13 cellular contexts compared by ENCODE assay signal in genomic region chr9:71490810-71491209, GRCh38.
DNase-seq lines count a peak whose midpoint lies in the region; ATAC-seq and TF ChIP-seq lines count a peak whose summit lies in the region.
"Had no signal": no experiment of that assay in that cellular context is flagged by ENCODE, and none has a peak within 500 bp of the region (broad histone marks: within the 10 kb centered on the region; RNA-seq: fewer than 3 reads in every experiment).

No MANE protein-coding gene starts in this region.

- peak; percentile 23 for DNase-seq in MM.1S
- DNase-seq in endodermal cell: no peak
- DNase-seq in NCI-H226: no peak
- no peak for DNase-seq in ecto neural progenitor cell (ENCODE audit: low spot score)
- no peak for DNase-seq in activated CD4-positive, alpha-beta T cell treated with anti-CD3 and anti-CD28 coated beads, Interleukin-2, amount 50 U/mL, for 48 hours
- DNase-seq: activated CD4-positive, alpha-beta T cell treated with anti-CD3 and anti-CD28 coated beads for 1 hour; CD4-positive, alpha-beta memory T cell; NCI-H526 treated with DMSO at 0.1 percent for 48 hours; posterior cingulate gyrus had no signal

- H3K27ac Mint-ChIP-seq in endodermal cell: no peak overlapping the region
- H3K27ac Mint-ChIP-seq: CD4-positive, alpha-beta memory T cell had no signal

- TF ChIP-seq CTCF in 22Rv1 (IDR thresholded peaks at IDR 0.05) (peak; percentile 49), MM.1S (IDR thresholded peaks at IDR 0.05; ENCODE audit: low read length) (peak; percentile 35), endodermal cell (conservative IDR thresholded peaks at IDR 0.05) (peak; percentile 69)

- ATAC-seq in GM18861 (IDR thresholded peaks at IDR 0.05; ENCODE audit: unreplicated experiment) (peak; percentile 77), GM21515 (IDR thresholded peaks at IDR 0.05; ENCODE audit: unreplicated experiment) (no peak)

- no peaks in the 10 kb centered on the region for H3F3A ChIP-seq in MM.1S (ENCODE audit: insufficient read depth, low read length)

- no peak overlapping the region for H3K4me2 ChIP-seq in MM.1S (ENCODE audit: low read depth, low read length)

- no peaks in the 10 kb centered on the region for H3K79me2 ChIP-seq in MM.1S (ENCODE audit: low read length)

- no peaks in the 10 kb centered on the region for H3K9me2 ChIP-seq in MM.1S (replicated peaks; ENCODE audit: insufficient read depth, low read length)

- no peaks in the 10 kb centered on the region for H4K20me1 ChIP-seq in MM.1S (ENCODE audit: insufficient read depth, low read length)

- no peaks in the 10 kb centered on the region for H3K27me3 Mint-ChIP-seq in endodermal cell (ENCODE audit: insufficient read depth)

- H3K27me3 ChIP-seq in MM.1S (replicated peaks; ENCODE audit: insufficient read depth, low read length): no peaks in the 10 kb centered on the region
- no peaks in the 10 kb centered on the region for H3K27me3 ChIP-seq in endodermal cell (ENCODE audit: control insufficient read depth, insufficient read depth, low read length, poor library complexity, severe bottlenecking)

- H3K4me1 ChIP-seq in MM.1S (ENCODE audit: low read length): no peaks in the 10 kb centered on the region
- H3K4me1 ChIP-seq in endodermal cell (ENCODE audit: control insufficient read depth, insufficient read depth, low read length): peaks cover 7% of the 10 kb centered on the region

- H3K4me3 Mint-ChIP-seq in endodermal cell: no peak overlapping the region
- H3K4me3 Mint-ChIP-seq: CD4-positive, alpha-beta memory T cell had no signal

- H3K4me3 ChIP-seq in MM.1S (ENCODE audit: low read length) (no peak overlapping the region), endodermal cell (ENCODE audit: low read length) (no peak overlapping the region)

- H3K36me3 ChIP-seq in MM.1S (replicated peaks; ENCODE audit: insufficient read depth, low read length) (no peaks in the 10 kb centered on the region), endodermal cell (ENCODE audit: control insufficient read depth, insufficient read depth, low read length) (no peaks in the 10 kb centered on the region)

- no peaks in the 10 kb centered on the region for H3K36me3 Mint-ChIP-seq in endodermal cell (ENCODE audit: low read depth)
- H3K36me3 Mint-ChIP-seq: CD4-positive, alpha-beta memory T cell had no signal

- H3K4me1 Mint-ChIP-seq in endodermal cell: peaks cover 5% of the 10 kb centered on the region
- H3K4me1 Mint-ChIP-seq: CD4-positive, alpha-beta memory T cell had no signal

- H3K9ac ChIP-seq in MM.1S (ENCODE audit: low read length): no peak overlapping the region
- H3K9ac ChIP-seq in endodermal cell (ENCODE audit: extremely low read depth, low read length, poor library complexity, severe bottlenecking): no peak overlapping the region

- H2AFZ ChIP-seq in MM.1S (ENCODE audit: low read length): no peak overlapping the region

- 71% methylated on average over 2 of the region's 2 CpGs; no CpG with 5 or more reads in 1 of the 2 experiments for WGBS in endodermal cell (ENCODE audit: insufficient coverage in 1 of 2, insufficient read length in 1 of 2), 2 experiments

- H3K9me3 ChIP-seq in MM.1S (replicated peaks; ENCODE audit: insufficient read depth, low read length): no peaks in the 10 kb centered on the region
- H3K9me3 ChIP-seq in endodermal cell (ENCODE audit: control insufficient read depth, low read length): no peaks in the 10 kb centered on the region

- no peaks in the 10 kb centered on the region for H3K9me3 Mint-ChIP-seq in endodermal cell

- H3K27ac ChIP-seq in 22Rv1 (no peak overlapping the region), MM.1S (ENCODE audit: low read length) (no peak overlapping the region), endodermal cell (ENCODE audit: low read depth, low read length) (no peak overlapping the region)
- H3K27ac ChIP-seq: HL-60 had no signal
